ENCODE assay signal across 8 cellular contexts in the genomic region with DNA sequence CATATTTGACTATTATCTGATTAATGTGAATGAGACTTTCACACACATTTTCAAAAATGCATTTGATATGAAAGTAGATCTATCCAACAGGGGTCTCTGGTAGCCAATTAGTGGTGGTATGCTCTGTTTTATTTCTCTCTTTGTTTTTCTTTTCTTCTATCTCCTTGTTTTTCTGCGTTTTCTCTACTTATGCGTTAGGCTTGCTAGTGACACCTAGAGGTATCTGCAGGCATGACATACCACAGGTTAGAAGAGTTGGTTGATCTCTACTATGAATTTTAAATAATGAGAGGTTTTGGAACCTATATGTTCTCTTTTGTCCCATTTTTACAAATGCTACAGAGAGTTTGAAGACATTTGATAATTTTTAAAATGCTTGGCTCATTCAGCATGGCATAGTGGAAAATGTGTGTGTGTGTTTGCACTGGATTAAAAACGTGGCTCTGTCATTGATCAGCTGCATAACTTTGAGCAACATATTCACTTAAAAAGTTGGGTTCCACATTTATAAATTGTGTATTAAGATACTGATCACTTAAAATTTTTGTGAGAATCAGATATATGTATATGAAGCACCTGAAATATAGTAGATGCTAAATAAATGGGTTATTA. TPM values are rescaled to one million over a fixed set of nuclear protein-coding genes. Genes with fewer than 3 reads are reported as not detected.
DNase-seq lines count a peak whose midpoint lies in the region; ATAC-seq and TF ChIP-seq lines count a peak whose summit lies in the region.

No MANE protein-coding gene starts in this region.

- intact Hi-C loops in left colon (cut with DNase I, micrococcal nuclease), result loop anchor here in 1 of 2 donors (10.0 kb wide), 1 partner anchor 383 kb away; no protein-coding TSS in a partner anchor

- ATAC-seq in GM21529 (IDR thresholded peaks at IDR 0.05; ENCODE audit: unreplicated experiment), result peak; percentile 70
- ATAC-seq in left colon, result peak; percentile 38

- no peak overlapping the region for H3K4me3 ChIP-seq in astrocyte of the cerebellum (ENCODE audit: low read depth, low read length)

- DNase-seq in NCI-H1694 treated with DMSO at 0.1 percent for 48 hours (lab: John Stamatoyannopoulos, UW), result peak; percentile 19
- DNase-seq in NCI-H1694 (lab: John Stamatoyannopoulos, UW), result no peak
- DNase-seq in MV-4-11 (lab: John Stamatoyannopoulos, UW), result peak; percentile 30
- peak; percentile 48 for DNase-seq in astrocyte of the cerebellum (ENCODE audit: low read depth)
- peak in 1 of 2 donors; percentile 27 for DNase-seq in left colon
- no peak for DNase-seq in NCI-H128 (lab: John Stamatoyannopoulos, UW; ENCODE audit: unreplicated experiment)
- no peak for DNase-seq in NCI-H1092 (lab: John Stamatoyannopoulos, UW)

- peak; percentile 93 for TF ChIP-seq CTCF in astrocyte of the cerebellum (IDR thresholded peaks at IDR 0.05; ENCODE audit: low read depth, low read length, missing control alignments)

- in situ Hi-C loops in astrocyte of the cerebellum (cut with HindIII; ENCODE audit: low sequenced_read_pairs), result no loop called here

RNA-seq across cellular contexts. Expression of gene PLXDC2, which starts 28.1 kb away (rescaled TPM):
- total RNA-seq in left colon, result 10 to 100 TPM; 28.1 to 37.3 TPM

Comparison
In these comparisons a context has a peak if more than half of its experiments do, and no peak if none do; other contexts are left out.
1. DNase-seq: peak in NCI-H1694 treated with DMSO at 0.1 percent for 48 hours (single experiment), MV-4-11 (single experiment) and astrocyte of the cerebellum (single experiment); none in NCI-H1694 (single experiment), NCI-H128 (single experiment) and NCI-H1092 (single experiment).